ENCODE assay signal across 1 cellular context in the genomic region with DNA sequence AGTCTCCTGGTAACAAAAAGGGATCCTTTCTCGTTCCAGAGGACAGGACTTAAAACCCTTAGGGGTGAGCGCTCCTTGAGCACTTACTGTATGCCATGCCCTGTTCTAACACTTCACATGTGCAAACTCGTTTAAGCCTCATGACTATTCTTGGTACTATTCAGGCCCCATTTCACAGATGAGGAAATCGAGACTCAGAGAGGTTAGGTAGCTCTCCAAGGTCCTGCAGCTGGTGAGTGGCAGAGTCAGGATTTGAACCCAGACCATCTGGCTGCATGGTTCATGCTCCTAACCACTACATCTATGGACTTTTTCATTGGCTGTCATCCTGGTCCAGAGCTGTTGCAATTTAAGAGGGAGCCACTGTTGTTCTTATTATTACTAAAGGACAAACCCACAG.
TF ChIP-seq lines count a peak whose summit lies in the region.

No MANE protein-coding gene starts in this region.

TF ChIP-seq in K562, 482 proteins besides CTCF, POLR2A, EP300 and RAD21 (continued from another document):
- TF ChIP-seq, protein P1, sequence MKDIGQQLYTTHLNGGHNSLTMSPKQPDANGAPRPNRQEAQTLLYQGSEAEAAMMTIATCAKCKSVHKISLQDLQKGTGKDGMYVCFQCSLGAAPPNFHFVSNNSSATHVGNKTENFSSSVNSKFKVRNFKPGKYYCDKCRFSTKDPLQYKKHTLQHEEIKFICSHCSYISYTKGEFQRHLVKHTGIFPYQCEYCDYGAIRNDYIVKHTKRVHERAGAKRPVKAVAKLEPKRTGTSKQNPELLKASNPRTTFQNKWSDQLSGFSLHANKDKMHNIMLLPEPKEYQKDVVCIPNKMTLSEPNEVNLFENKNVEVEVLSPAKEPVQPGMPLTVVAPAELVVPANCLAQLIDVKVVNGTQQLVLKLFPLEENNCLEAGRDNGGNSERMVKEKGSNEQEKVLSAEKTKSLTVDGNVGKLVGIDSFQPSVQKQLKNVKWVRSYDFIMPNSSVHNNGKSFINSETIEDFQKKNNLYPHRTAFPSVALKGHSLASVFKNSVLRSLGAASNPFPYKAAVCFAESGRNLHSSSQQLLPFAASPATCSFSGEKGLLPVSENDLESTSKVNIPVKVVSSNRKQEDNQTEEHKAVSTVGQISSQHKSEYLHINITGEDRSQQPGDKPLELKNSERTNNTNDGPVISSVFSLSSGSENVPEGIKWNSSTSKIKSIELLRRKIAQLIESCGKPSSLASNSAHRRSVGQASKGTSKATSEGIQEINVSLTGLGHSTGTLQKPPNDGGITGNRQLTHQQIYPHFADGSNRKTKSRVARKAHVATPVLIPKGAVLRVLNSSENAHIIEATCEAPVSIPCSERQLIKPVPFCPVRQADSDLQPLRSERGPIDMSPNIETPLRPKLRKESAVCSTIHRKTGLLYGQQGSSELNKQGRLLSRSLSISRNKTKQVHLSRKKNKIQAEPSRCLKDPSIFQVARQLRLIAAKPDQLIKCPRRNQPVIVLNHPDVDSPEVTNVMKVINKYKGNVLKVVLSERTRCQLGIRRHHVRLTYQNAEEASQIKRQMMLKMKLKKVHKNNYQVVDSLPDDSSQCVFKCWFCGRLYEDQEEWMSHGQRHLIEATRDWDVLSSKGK (CRISPR knock-in tag; IDR thresholded peaks at IDR 0.05), result no peak
- TF ChIP-seq RUNX1 (IDR thresholded peaks at IDR 0.05; ENCODE audit: low read depth) (no peak), LEF1 (IDR thresholded peaks at IDR 0.05) (no peak), ZC3H4 (CRISPR knock-in tag; IDR thresholded peaks at IDR 0.05; ENCODE audit: borderline replicate concordance) (no peak)
- TF ChIP-seq, protein P2, sequence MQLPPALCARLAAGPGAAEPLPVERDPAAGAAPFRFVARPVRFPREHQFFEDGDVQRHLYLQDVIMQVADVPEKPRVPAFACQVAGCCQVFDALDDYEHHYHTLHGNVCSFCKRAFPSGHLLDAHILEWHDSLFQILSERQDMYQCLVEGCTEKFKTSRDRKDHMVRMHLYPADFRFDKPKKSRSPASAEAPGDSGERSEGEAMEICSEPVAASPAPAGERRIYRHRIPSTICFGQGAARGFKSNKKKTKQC (CRISPR knock-in tag; IDR thresholded peaks at IDR 0.05), result no peak
